8 cellular contexts compared by ENCODE assay signal in the genomic region with DNA sequence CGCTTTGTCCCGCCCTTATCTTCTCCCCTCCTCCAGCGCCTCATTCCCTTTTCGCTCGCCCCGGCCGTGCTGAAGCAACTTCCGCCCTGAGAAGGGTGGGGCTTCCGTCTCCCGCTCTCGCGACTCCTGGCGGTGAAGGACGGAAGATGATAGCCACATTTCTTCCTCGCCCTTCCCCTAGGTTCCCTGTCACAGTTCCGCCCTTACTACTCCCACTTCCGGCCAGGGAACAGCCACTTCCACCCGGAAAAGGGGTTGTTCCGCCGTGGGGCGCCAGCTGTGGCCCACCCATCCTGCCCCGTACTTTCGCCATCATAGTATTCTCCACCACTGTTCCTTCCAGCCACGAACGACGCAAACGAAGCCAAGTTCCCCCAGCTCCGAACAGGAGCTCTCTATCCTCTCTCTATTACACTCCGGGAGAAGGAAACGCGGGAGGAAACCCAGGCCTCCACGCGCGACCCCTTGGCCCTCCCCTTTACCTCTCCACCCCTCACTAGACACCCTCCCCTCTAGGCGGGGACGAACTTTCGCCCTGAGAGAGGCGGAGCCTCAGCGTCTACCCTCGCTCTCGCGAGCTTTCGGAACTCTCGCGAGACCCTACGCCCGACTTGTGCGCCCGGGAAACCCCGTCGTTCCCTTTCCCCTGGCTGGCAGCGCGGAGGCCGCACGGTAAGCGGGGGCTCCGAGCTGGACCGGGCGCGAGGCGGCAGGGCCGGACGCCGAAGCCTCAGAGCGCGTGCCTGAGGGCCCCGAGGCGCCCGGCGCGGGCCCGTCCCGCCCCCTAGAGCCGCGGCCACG. TPM values are rescaled to one million over a fixed set of nuclear protein-coding genes. Genes with fewer than 3 reads are reported as not detected.
DNase-seq lines count a peak whose midpoint lies in the region; ATAC-seq, FAIRE-seq and TF ChIP-seq lines count a peak whose summit lies in the region.

RPS19 (plus strand) TSS at position 638 of the 801 bp plus-strand sequence. CDS start 520 bp downstream, outside the sequence.

- no peaks in the 10 kb centered on the region for H3K9me3 Mint-ChIP-seq in mesothelial cell of epicardium

- H3K36me3 Mint-ChIP-seq in mesothelial cell of epicardium, result peaks cover 32% of the 10 kb centered on the region

- peak; percentile 97 for FAIRE-seq in endometrium (lab: Jason Lieb, UNC)

- peaks cover 19% of the 10 kb centered on the region for H3K27me3 Mint-ChIP-seq in mesothelial cell of epicardium (ENCODE audit: low read depth)

- H3K36me3 ChIP-seq in OCI-LY3 (replicated peaks; ENCODE audit: low read depth, low read length), result peaks cover 43% of the 10 kb centered on the region

- peak; percentile 76 for ATAC-seq in GM21526 (IDR thresholded peaks at IDR 0.05; ENCODE audit: low FRiP score, unreplicated experiment)

- TF ChIP-seq CTCF in OCI-LY3 (IDR thresholded peaks at IDR 0.05; ENCODE audit: low read depth, low read length) (peak; percentile 41; the same call in 1 of the 2 replicates), mesothelial cell of epicardium (IDR thresholded peaks at IDR 0.05; ENCODE audit: unreplicated experiment) (peak; percentile 66)

- H3K4me3 Mint-ChIP-seq in mesothelial cell of epicardium, result peak within 1 kb of the TSS; percentile 90

- H4K20me1 ChIP-seq in OCI-LY3 (ENCODE audit: insufficient read depth, low read length), result peaks cover 33% of the 10 kb centered on the region

- H3K79me2 ChIP-seq in OCI-LY3 (ENCODE audit: low read length), result peaks cover 50% of the 10 kb centered on the region

- no peaks in the 10 kb centered on the region for H3K9me3 ChIP-seq in OCI-LY3 (ENCODE audit: insufficient read depth, low read length)

- H2AFZ ChIP-seq in OCI-LY3 (ENCODE audit: low read depth, low read length), result peak within 1 kb of the TSS; percentile 79; the same call in 1 of the 2 replicates

- DNase-seq in DMS114 treated with DMSO at 0.1 percent for 48 hours (lab: John Stamatoyannopoulos, UW; ENCODE audit: unreplicated experiment), result peak; percentile 98
- DNase-seq in HuH-7.5 (ENCODE audit: low spot score), result peak; percentile 95
- DNase-seq in activated CD8-positive, alpha-beta memory T cell treated with anti-CD3 and anti-CD28 coated beads, Interleukin-2, amount 50 U/mL, for 48 hours, result peak; percentile 99
- peak; percentile 93 to 98 for DNase-seq in mesothelial cell of epicardium (ENCODE audit: low spot score in 2 of 2, unreplicated experiment in 2 of 2)
- peak; percentile 95 for DNase-seq in stimulated activated CD8-positive, alpha-beta memory T cell treated with anti-CD3 and anti-CD28 coated beads, Interleukin-15, amount 100 ng/mL, for 48 hours (ENCODE audit: low read depth in 2 of 2)

- H3K4me1 ChIP-seq in OCI-LY3 (ENCODE audit: low read length), result peaks cover 42% of the 10 kb centered on the region

- H3K27ac ChIP-seq in OCI-LY3 (ENCODE audit: low read length), result peak within 1 kb of the TSS; percentile 88

- peaks cover 4% of the 10 kb centered on the region; the same call in 1 of the 2 replicates for H3K27me3 ChIP-seq in OCI-LY3 (ENCODE audit: low read depth, low read length)

- H3K27ac Mint-ChIP-seq in mesothelial cell of epicardium, result peak within 1 kb of the TSS; percentile 99

- peaks cover 29% of the 10 kb centered on the region for H3K4me1 Mint-ChIP-seq in mesothelial cell of epicardium

- peak within 1 kb of the TSS; percentile 82 for H3K4me3 ChIP-seq in OCI-LY3 (ENCODE audit: low read length)

- peak within 1 kb of the TSS; percentile 92 for H3K4me2 ChIP-seq in OCI-LY3 (ENCODE audit: low read length)

- peak within 1 kb of the TSS; percentile 97 for H3K9ac ChIP-seq in OCI-LY3 (ENCODE audit: low read length)

RNA-seq across cellular contexts. Expression of gene RPS19, which starts in this region (rescaled TPM):
- total RNA-seq in mesothelial cell of epicardium, result 2,197 to 2,288 TPM (median 2,263 TPM) in 3 replicates

Comparison
In these comparisons a context has a peak if more than half of its experiments do, and no peak if none do; other contexts are left out.
1. Peak in every context shown above with its lines: DNase-seq, ATAC-seq, H3K4me3 ChIP-seq and H3K27ac ChIP-seq.